21 cellular contexts compared by ENCODE assay signal in the genomic region with DNA sequence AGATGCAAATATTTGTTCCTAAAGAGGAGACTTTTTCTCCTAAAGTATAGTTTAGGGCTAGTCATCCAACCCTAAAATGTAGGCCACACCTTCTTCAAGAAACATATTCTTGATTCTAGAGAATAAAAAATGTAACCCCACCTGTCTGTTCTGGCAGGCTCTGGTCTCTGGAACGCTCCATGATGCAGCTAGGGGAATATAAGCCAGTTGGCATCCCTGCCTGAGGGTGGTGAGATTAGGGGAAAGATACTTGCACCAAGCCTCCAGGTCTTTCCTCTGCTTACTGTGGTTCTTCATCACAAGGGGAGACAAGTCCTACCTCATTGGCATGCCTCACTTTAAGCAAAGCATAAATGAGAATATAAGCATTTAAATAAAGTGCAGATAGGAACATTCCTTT. TPM values are rescaled to one million over a fixed set of nuclear protein-coding genes. Genes with fewer than 3 reads are reported as not detected.
"Had no signal": no experiment of that assay in that cellular context is flagged by ENCODE, and none has a peak within 500 bp of the region (broad histone marks: within the 10 kb centered on the region; RNA-seq: fewer than 3 reads in every experiment).

No MANE protein-coding gene starts in this region.

- H3K36me3 Mint-ChIP-seq: activated CD4-positive, alpha-beta memory T cell treated with anti-CD3 and anti-CD28 coated beads for 36 hours; activated naive CD4-positive, alpha-beta T cell treated with anti-CD3 and anti-CD28 coated beads, Interleukin-2, amount 50 U/mL, for 72 hours had no signal

- H3K27me3 ChIP-seq: ascending aorta, body of pancreas had no signal

- ATAC-seq: activated naive CD4-positive, alpha-beta T cell treated with anti-CD3 and anti-CD28 coated beads, Interleukin-2, amount 50 U/mL, for 72 hours; activated naive CD8-positive, alpha-beta T cell treated with anti-CD3 and anti-CD28 coated beads, Interleukin-2, amount 50 U/mL, for 24 hours; activated T-cell treated with anti-CD3 and anti-CD28 coated beads, Interleukin-2, amount 50 U/mL, for 4 hours; body of pancreas had no signal

- H3K9me3 Mint-ChIP-seq: activated CD4-positive, alpha-beta memory T cell treated with anti-CD3 and anti-CD28 coated beads for 36 hours; activated CD4-positive, alpha-beta T cell treated with anti-CD3 and anti-CD28 coated beads, Interleukin-2, amount 10 ng/mL, durations not matched to agents 7 days and 5 days; activated naive CD4-positive, alpha-beta T cell treated with anti-CD3 and anti-CD28 coated beads, Interleukin-2, amount 50 U/mL, for 72 hours; activated naive CD8-positive, alpha-beta T cell treated with anti-CD3 and anti-CD28 coated beads, Interleukin-2, amount 50 U/mL, for 24 hours; activated T-cell treated with anti-CD3 and anti-CD28 coated beads, Interleukin-2, amount 50 U/mL, for 4 hours had no signal

- H3K36me3 ChIP-seq: ascending aorta had no signal

- H3K4me1 Mint-ChIP-seq: activated CD4-positive, alpha-beta T cell treated with anti-CD3 and anti-CD28 coated beads, Interleukin-2, amount 10 ng/mL, durations not matched to agents 7 days and 5 days; activated naive CD8-positive, alpha-beta T cell treated with anti-CD3 and anti-CD28 coated beads, Interleukin-2, amount 50 U/mL, for 24 hours had no signal

- DNase-seq: activated CD4-positive, alpha-beta memory T cell treated with anti-CD3 and anti-CD28 coated beads for 36 hours; activated CD4-positive, alpha-beta T cell treated with anti-CD3 and anti-CD28 coated beads, Interleukin-2, amount 10 ng/mL, durations not matched to agents 7 days and 5 days; activated CD4-positive, CD25-positive, alpha-beta regulatory T cell; activated CD8-positive, alpha-beta memory T cell treated with anti-CD3 and anti-CD28 coated beads for 24 hours; activated effector memory CD4-positive, alpha-beta T cell treated with anti-CD3 and anti-CD28 coated beads, Interleukin-2, amount 50 U/mL, for 16 hours; activated naive CD4-positive, alpha-beta T cell treated with Interleukin-2 at 50 U/mL for 16 hours; activated naive CD8-positive, alpha-beta T cell treated with anti-CD3 and anti-CD28 coated beads, Interleukin-2, amount 50 U/mL, for 24 hours; activated T-cell treated with anti-CD3 and anti-CD28 coated beads, Interleukin-2, amount 50 U/mL, for 4 hours; amniotic stem cell; body of pancreas; central memory CD4-positive, alpha-beta T cell; NCI-H1105 treated with DMSO at 0.1 percent for 48 hours; NCI-H1436 treated with DMSO at 0.1 percent for 48 hours; NCI-H187; NCI-H2081; NCI-H510A treated with DMSO at 0.1 percent for 48 hours; NCI-H69; SIG-M5 had no signal

- H3K27ac ChIP-seq: ascending aorta, body of pancreas had no signal

- H3K27ac Mint-ChIP-seq: activated CD4-positive, alpha-beta memory T cell treated with anti-CD3 and anti-CD28 coated beads for 36 hours; activated CD4-positive, alpha-beta T cell treated with anti-CD3 and anti-CD28 coated beads, Interleukin-2, amount 10 ng/mL, durations not matched to agents 7 days and 5 days; activated naive CD4-positive, alpha-beta T cell treated with anti-CD3 and anti-CD28 coated beads, Interleukin-2, amount 50 U/mL, for 72 hours; activated naive CD8-positive, alpha-beta T cell treated with anti-CD3 and anti-CD28 coated beads, Interleukin-2, amount 50 U/mL, for 24 hours had no signal

- H3K4me3 Mint-ChIP-seq: activated CD4-positive, alpha-beta memory T cell treated with anti-CD3 and anti-CD28 coated beads for 36 hours; activated CD4-positive, alpha-beta T cell treated with anti-CD3 and anti-CD28 coated beads, Interleukin-2, amount 10 ng/mL, durations not matched to agents 7 days and 5 days; activated naive CD8-positive, alpha-beta T cell treated with anti-CD3 and anti-CD28 coated beads, Interleukin-2, amount 50 U/mL, for 24 hours; activated T-cell treated with anti-CD3 and anti-CD28 coated beads, Interleukin-2, amount 50 U/mL, for 4 hours had no signal

- H3K9me3 ChIP-seq: ascending aorta, body of pancreas had no signal

- H3K4me1 ChIP-seq: ascending aorta had no signal

- H3K27me3 Mint-ChIP-seq: activated CD4-positive, alpha-beta memory T cell treated with anti-CD3 and anti-CD28 coated beads for 36 hours; activated CD4-positive, alpha-beta T cell treated with anti-CD3 and anti-CD28 coated beads, Interleukin-2, amount 10 ng/mL, durations not matched to agents 7 days and 5 days; activated naive CD8-positive, alpha-beta T cell treated with anti-CD3 and anti-CD28 coated beads, Interleukin-2, amount 50 U/mL, for 24 hours had no signal

- H3K4me3 ChIP-seq: ascending aorta, body of pancreas had no signal

RNA-seq across cellular contexts. Expression of a gene that starts 21.2 kb away (rescaled TPM):
- total RNA-seq: T-helper 2 cell treated with Interferon-gamma antibody and Interleukin-4, amounts not matched to agents 100 ng/mL and 5 ng/mL, for 36 hours had no signal
